Comparison of ENCODE assay signal across 12 cellular contexts in genomic region chr10:77602913-77603528, GRCh38. TPM values are rescaled to one million over a fixed set of nuclear protein-coding genes. Genes with fewer than 3 reads are reported as not detected.
DNase-seq lines count a peak whose midpoint lies in the region; ATAC-seq and TF ChIP-seq lines count a peak whose summit lies in the region.
"Had no signal": no experiment of that assay in that cellular context is flagged by ENCODE, and none has a peak within 500 bp of the region (broad histone marks: within the 10 kb centered on the region; RNA-seq: fewer than 3 reads in every experiment).

No MANE protein-coding gene starts in this region.

- CTCF ChIA-PET in HCT116 (lab: Charles Lee) (no interaction called here), RWPE1 (lab: Yijun Ruan, JAX) (interaction anchor here (0.6 kb wide), 1 partner anchor 38 kb away, joined by 3 read pairs; no protein-coding TSS in a partner anchor)

- H3K4me3 ChIP-seq in HCT116 (replicated peaks in 1 of 2; ENCODE audit: low read depth in 1 of 2, low read length in 2 of 2) (no peak overlapping the region), iPS-20b (ENCODE audit: low read length) (no peak overlapping the region), skeletal muscle tissue (ENCODE audit: low read length in 3 of 3) (peak overlapping the region in 1 of 3 donors; percentile 2)
- H3K4me3 ChIP-seq: cardiac muscle cell, lung had no signal

- no peak for TF ChIP-seq POLR2A in HCT116 (IDR thresholded peaks at IDR 0.05; ENCODE audit: borderline replicate concordance, extremely low read depth, insufficient read depth, insufficient read length)

- POLR2A ChIA-PET in HCT116 (lab: Charles Lee) (no interaction called here), RWPE1 (lab: Yijun Ruan, JAX; ENCODE audit: low non-redundant PET) (no interaction called here)

- H3K9me3 ChIP-seq in HCT116 (ENCODE audit: control insufficient read depth in 1 of 2, insufficient read depth in 1 of 2, low read depth in 1 of 2, low read length in 2 of 2), result no peaks in the 10 kb centered on the region
- no peaks in the 10 kb centered on the region for H3K9me3 ChIP-seq in iPS-20b (ENCODE audit: insufficient read depth, low read depth, low read length)
- H3K9me3 ChIP-seq in skeletal muscle tissue (ENCODE audit: control insufficient read depth in 3 of 3, low read length in 3 of 3), result no peaks in the 10 kb centered on the region

- TF ChIP-seq CTCF in HCT116 (IDR thresholded peaks at IDR 0.05 in 2 of 3, conservative IDR thresholded peaks at IDR 0.05 in 1 of 3; ENCODE audit: borderline replicate concordance in 1 of 3, insufficient read depth in 1 of 3, low read depth in 2 of 3, low read length in 2 of 3) (no peak), RWPE1 (conservative IDR thresholded peaks at IDR 0.05; ENCODE audit: low read depth) (no peak)

- no peaks in the 10 kb centered on the region for H3K79me2 ChIP-seq in HCT116 (ENCODE audit: insufficient read depth, low read length)

- no peak overlapping the region for H3K9ac ChIP-seq in HCT116 (ENCODE audit: low read length)
- 0 out of 2 replicates have a peak overlapping the region, but pooled peaks have one; percentile 26 for H3K9ac ChIP-seq in iPS-20b (ENCODE audit: low read depth, low read length)
- peak overlapping the region in 1 of 3 donors; percentile 45 for H3K9ac ChIP-seq in skeletal muscle tissue (ENCODE audit: low read depth in 1 of 3, low read length in 3 of 3)

- no peaks in the 10 kb centered on the region for H3K27me3 ChIP-seq in HCT116 (ENCODE audit: insufficient read depth, low read length)
- H3K27me3 ChIP-seq in iPS-20b (ENCODE audit: insufficient read depth, low read length), result no peaks in the 10 kb centered on the region
- H3K27me3 ChIP-seq in skeletal muscle tissue (ENCODE audit: control insufficient read depth in 3 of 3, insufficient read depth in 3 of 3, low read length in 3 of 3), result no peaks in the 10 kb centered on the region
- H3K27me3 ChIP-seq: cardiac muscle cell had no signal

- ATAC-seq in HCT116 (no peak), HG02798 (IDR thresholded peaks at IDR 0.05; ENCODE audit: poor library complexity, unreplicated experiment) (no peak)

- peak overlapping the region; percentile 2; the same call in 1 of the 2 replicates for H3K4me2 ChIP-seq in HCT116 (ENCODE audit: low read length)

- H3K36me3 ChIP-seq in HCT116 (ENCODE audit: control insufficient read depth in 1 of 2, insufficient read depth in 2 of 2, low read length in 2 of 2) (no peaks in the 10 kb centered on the region), iPS-20b (ENCODE audit: insufficient read depth, low read depth, low read length) (no peaks in the 10 kb centered on the region), skeletal muscle tissue (ENCODE audit: control insufficient read depth in 3 of 3, insufficient read depth in 3 of 3, low read length in 3 of 3) (no peaks in the 10 kb centered on the region)
- H3K36me3 ChIP-seq: cardiac muscle cell had no signal

- DNase-seq in HCT116 (ENCODE audit: low read depth, low spot score), result no peak
- DNase-seq in RWPE1 (ENCODE audit: low spot score), result no peak
- no peak for DNase-seq in activated gamma-delta T cell treated with Interleukin-2 at 50 U/mL for 16 hours
- no peak for DNase-seq in NCI-H1105 (lab: John Stamatoyannopoulos, UW)
- DNase-seq: activated CD8-positive, alpha-beta memory T cell treated with anti-CD3 and anti-CD28 coated beads, Interleukin-2, amount 50 U/mL, for 4 hours; GOT3; stimulated activated CD4-positive, alpha-beta T cell treated with anti-CD3 and anti-CD28 coated beads, Interleukin-12 subunit alpha, Interleukin-12 subunit beta, amount 100 ng/mL, for 4 hours had no signal

- no peaks in the 10 kb centered on the region for H3K9me2 ChIP-seq in HCT116 (ENCODE audit: insufficient read depth)

- H3K27ac ChIP-seq in HCT116 (ENCODE audit: low read depth, low read length) (no peak overlapping the region), RWPE1 (peak overlapping the region; percentile 48), iPS-20b (ENCODE audit: low read length) (no peak overlapping the region), skeletal muscle tissue (ENCODE audit: low read depth, low read length) (peak overlapping the region; percentile 59)
- H3K27ac ChIP-seq: cardiac muscle cell had no signal

- H3K4me1 ChIP-seq in HCT116 (ENCODE audit: control insufficient read depth in 1 of 2, insufficient read depth in 2 of 2, low read length in 2 of 2), result peaks cover 0 to 29% of the 10 kb centered on the region in 2 experiments; a peak in 2 of 4 replicates
- H3K4me1 ChIP-seq in iPS-20b (ENCODE audit: insufficient read depth, low read length), result peaks cover 14% of the 10 kb centered on the region
- peaks cover 27 to 63% (median 38%) of the 10 kb centered on the region in 3 donors for H3K4me1 ChIP-seq in skeletal muscle tissue (ENCODE audit: control insufficient read depth in 3 of 3, insufficient read depth in 3 of 3, low read length in 3 of 3)

- TF ChIP-seq RAD21 in HCT116 (IDR thresholded peaks at IDR 0.05; ENCODE audit: low read depth), result no peak

- no peak overlapping the region for H2AFZ ChIP-seq in HCT116 (ENCODE audit: low read depth, low read length, poor library complexity, severe bottlenecking)

- H4K20me1 ChIP-seq in HCT116 (ENCODE audit: insufficient read depth), result no peaks in the 10 kb centered on the region

- intact Hi-C loops in HCT116 (cut with micrococcal nuclease), result no loop called here

- no TSS peak for BruUV-seq in HCT116 (replicated peaks; lab: Mats Ljungman, UMichigan)

- RAD21 ChIA-PET in HCT116 (lab: Charles Lee; ENCODE audit: low non-redundant PET in 1 of 2, low total read pairs in 2 of 2, uncharacterized antibody in 2 of 2, unreplicated experiment in 2 of 2), result no interaction called here

TF ChIP-seq in HCT116, 20 proteins besides CTCF, POLR2A, EP300 and RAD21:
- TF ChIP-seq ATF3 (IDR thresholded peaks at IDR 0.05), result no peak
- no peak for TF ChIP-seq ELF1 (IDR thresholded peaks at IDR 0.05; ENCODE audit: borderline replicate concordance, low read depth)
- 0 out of 2 replicates have a peak, but pooled peaks have one; percentile 17 for TF ChIP-seq MAX (IDR thresholded peaks at IDR 0.05)
- no peak for TF ChIP-seq JUND (IDR thresholded peaks at IDR 0.05)
- TF ChIP-seq EGR1 (IDR thresholded peaks at IDR 0.05; ENCODE audit: low read depth), result no peak

RNA-seq across cellular contexts. Expression of gene KCNMA1, which starts 34.6 kb away (rescaled TPM):
- total RNA-seq in HCT116 (2021; ENCODE audit: unreplicated experiment) (0.49 TPM), skeletal muscle tissue (18.8 TPM)
- polyA plus RNA-seq in HCT116 (2012), result not detected in 2 replicates

Comparison
In these comparisons a context has a peak if more than half of its experiments do, and no peak if none do; other contexts are left out.
1. H3K27ac ChIP-seq: peak in RWPE1 (single experiment) and skeletal muscle tissue (single experiment); none in HCT116 (single experiment) and iPS-20b (single experiment).
2. RNA of gene KCNMA1, which starts 34.6 kb away (total RNA-seq): 18.8 TPM in skeletal muscle tissue (single experiment); 0.49 TPM in HCT116 (single experiment); every median in the first group is over 10 times any median in the second.